8 cellular contexts compared by ENCODE assay signal in genomic region chr5:5422819-5423515, GRCh38. TPM values are rescaled to one million over a fixed set of nuclear protein-coding genes. Genes with fewer than 3 reads are reported as not detected.
A peak's percentile ranks its signal among the peaks of the same experiment; 100 is the strongest.
DNase-seq lines count a peak whose midpoint lies in the region; ATAC-seq, FAIRE-seq and TF ChIP-seq lines count a peak whose summit lies in the region.

No MANE protein-coding gene starts in this region.

- peak overlapping the region; percentile 82; the same call in 1 of the 2 replicates for H3K9ac ChIP-seq in iPS-20b (ENCODE audit: low read depth, low read length)

- no peak for TF ChIP-seq POLR2A in GM12892 (IDR thresholded peaks at IDR 0.05; ENCODE audit: low read depth, low read length)

- peak overlapping the region; percentile 98 for H3K27ac ChIP-seq in CD4-positive, CD25-positive, alpha-beta regulatory T cell (ENCODE audit: insufficient read depth, low read length, poor library complexity, severe bottlenecking)
- no peak overlapping the region for H3K27ac ChIP-seq in iPS-20b (ENCODE audit: low read length)

- FAIRE-seq in GM12892 (lab: Jason Lieb, UNC) = no peak

- no peaks in the 10 kb centered on the region for H3K27me3 Mint-ChIP-seq in CD4-positive, CD25-positive, alpha-beta regulatory T cell
- no peaks in the 10 kb centered on the region for H3K27me3 Mint-ChIP-seq in activated T-helper 2 cell treated with anti-CD3 and anti-CD28 coated beads, Interferon-gamma antibody, Interleukin-2, Interleukin-4, amounts not matched to agents 10 μg/mL and 5 μg/mL and 100 μg/mL, durations not matched to agents 14 hours and 24 hours and 36 hours (ENCODE audit: low read depth)

- H3K36me3 Mint-ChIP-seq in CD4-positive, CD25-positive, alpha-beta regulatory T cell = peaks cover 3% of the 10 kb centered on the region
- H3K36me3 Mint-ChIP-seq in activated T-helper 2 cell treated with anti-CD3 and anti-CD28 coated beads, Interferon-gamma antibody, Interleukin-2, Interleukin-4, amounts not matched to agents 10 μg/mL and 5 μg/mL and 100 μg/mL, durations not matched to agents 14 hours and 24 hours and 36 hours (ENCODE audit: low read depth) = peaks cover 4% of the 10 kb centered on the region

- peaks cover 16 to 26% (median 21%) of the 10 kb centered on the region in 4 donors for H3K4me1 Mint-ChIP-seq in CD4-positive, CD25-positive, alpha-beta regulatory T cell
- peaks cover 16% of the 10 kb centered on the region for H3K4me1 Mint-ChIP-seq in activated T-helper 2 cell treated with anti-CD3 and anti-CD28 coated beads, Interferon-gamma antibody, Interleukin-2, Interleukin-4, amounts not matched to agents 10 μg/mL and 5 μg/mL and 100 μg/mL, durations not matched to agents 14 hours and 24 hours and 36 hours (ENCODE audit: low read depth)

- DNase-seq in CD4-positive, CD25-positive, alpha-beta regulatory T cell = peak in 1 of 3 donors; percentile 17
- DNase-seq in activated T-helper 2 cell treated with anti-CD3 and anti-CD28 coated beads, Interferon-gamma antibody, Interleukin-2, Interleukin-4, amounts not matched to agents 10 μg/mL and 5 μg/mL and 100 μg/mL, durations not matched to agents 14 hours and 24 hours and 36 hours (ENCODE audit: low spot score) = no peak
- DNase-seq in stimulated activated naive CD8-positive, alpha-beta T cell treated with anti-CD3 and anti-CD28 coated beads, Interleukin-15, Interleukin-2, amounts not matched to agents 100 U/mL and 50 U/mL, for 24 hours = peak; percentile 9
- DNase-seq in GM12892 (ENCODE audit: insufficient read length) (no peak), AML-193 (lab: John Stamatoyannopoulos, UW) (no peak)

- H3K4me3 ChIP-seq in CD4-positive, CD25-positive, alpha-beta regulatory T cell (ENCODE audit: low read depth, low read length) = peak overlapping the region; percentile 79
- H3K4me3 ChIP-seq in iPS-20b (ENCODE audit: low read length) = peak overlapping the region; percentile 89

- intact Hi-C loops in activated T-helper 2 cell treated with anti-CD3 and anti-CD28 coated beads, Interferon-gamma antibody, Interleukin-2, Interleukin-4, amounts not matched to agents 10 μg/mL and 5 μg/mL and 100 μg/mL, durations not matched to agents 14 hours and 24 hours and 36 hours (cut with micrococcal nuclease) = loop anchor here (1.0 to 5.0 kb wide), 8 partner anchors 59 to 1406 kb away; partner anchors contain the start of genes MED10, NSUN2, SRD5A1 and TENT4A

- H3K27ac Mint-ChIP-seq in CD4-positive, CD25-positive, alpha-beta regulatory T cell = peak overlapping the region in 2 of 3 donors; percentile 87 to 99
- H3K27ac Mint-ChIP-seq in activated T-helper 2 cell treated with anti-CD3 and anti-CD28 coated beads, Interferon-gamma antibody, Interleukin-2, Interleukin-4, amounts not matched to agents 10 μg/mL and 5 μg/mL and 100 μg/mL, durations not matched to agents 14 hours and 24 hours and 36 hours = peak overlapping the region; percentile 90

- H3K4me1 ChIP-seq in CD4-positive, CD25-positive, alpha-beta regulatory T cell (ENCODE audit: control insufficient read depth, insufficient read depth, low read length, poor library complexity, severe bottlenecking) = peaks cover 43% of the 10 kb centered on the region
- H3K4me1 ChIP-seq in iPS-20b (ENCODE audit: insufficient read depth, low read length) = peaks cover 14% of the 10 kb centered on the region

- peak overlapping the region in 3 of 4 donors; percentile 94 to 96 (median 95) for H3K4me3 Mint-ChIP-seq in CD4-positive, CD25-positive, alpha-beta regulatory T cell
- H3K4me3 Mint-ChIP-seq in activated T-helper 2 cell treated with anti-CD3 and anti-CD28 coated beads, Interferon-gamma antibody, Interleukin-2, Interleukin-4, amounts not matched to agents 10 μg/mL and 5 μg/mL and 100 μg/mL, durations not matched to agents 14 hours and 24 hours and 36 hours (ENCODE audit: low read depth) = peak overlapping the region; percentile 91

- H3K36me3 ChIP-seq in CD4-positive, CD25-positive, alpha-beta regulatory T cell (ENCODE audit: control insufficient read depth, insufficient read depth, low read length) = peaks cover 4% of the 10 kb centered on the region
- H3K36me3 ChIP-seq in iPS-20b (ENCODE audit: insufficient read depth, low read depth, low read length) = no peaks in the 10 kb centered on the region

- H3K9me3 Mint-ChIP-seq in CD4-positive, CD25-positive, alpha-beta regulatory T cell = no peaks in the 10 kb centered on the region
- H3K9me3 Mint-ChIP-seq in activated T-helper 2 cell treated with anti-CD3 and anti-CD28 coated beads, Interferon-gamma antibody, Interleukin-2, Interleukin-4, amounts not matched to agents 10 μg/mL and 5 μg/mL and 100 μg/mL, durations not matched to agents 14 hours and 24 hours and 36 hours = no peaks in the 10 kb centered on the region

- peak; percentile 3 to 8 for ATAC-seq in CD4-positive, CD25-positive, alpha-beta regulatory T cell (ENCODE audit: low read depth in 2 of 2)
- ATAC-seq in GM19395 (IDR thresholded peaks at IDR 0.05; ENCODE audit: unreplicated experiment) = peak; percentile 10
- ATAC-seq in HG03439 (IDR thresholded peaks at IDR 0.05; ENCODE audit: unreplicated experiment) = peak; percentile 5
- peak; percentile 5 for ATAC-seq in stimulated activated naive CD8-positive, alpha-beta T cell treated with anti-CD3 and anti-CD28 coated beads, Interleukin-15, Interleukin-2, amounts not matched to agents 100 U/mL and 50 U/mL, for 24 hours

- H3K9me3 ChIP-seq in CD4-positive, CD25-positive, alpha-beta regulatory T cell (ENCODE audit: control insufficient read depth in 2 of 2, low read length in 2 of 2) = no peaks in the 10 kb centered on the region
- no peaks in the 10 kb centered on the region for H3K9me3 ChIP-seq in iPS-20b (ENCODE audit: insufficient read depth, low read depth, low read length)

- H3K27me3 ChIP-seq in CD4-positive, CD25-positive, alpha-beta regulatory T cell (ENCODE audit: control insufficient read depth, insufficient read depth, low read length) = no peaks in the 10 kb centered on the region
- H3K27me3 ChIP-seq in iPS-20b (ENCODE audit: insufficient read depth, low read length) = no peaks in the 10 kb centered on the region

RNA-seq across cellular contexts. Expression of gene ICE1, which starts 0.5 kb away (rescaled TPM):
- 43.2 TPM for total RNA-seq in CD4-positive, CD25-positive, alpha-beta regulatory T cell
- polyA plus RNA-seq in CD4-positive, CD25-positive, alpha-beta regulatory T cell = 10 to 100 TPM in 3 of 4 donors, 1 to 10 TPM in 1; 9.9 to 18.5 (median 13.9) TPM
- total RNA-seq in activated T-helper 2 cell treated with anti-CD3 and anti-CD28 coated beads, Interferon-gamma antibody, Interleukin-2, Interleukin-4, amounts not matched to agents 10 μg/mL and 5 μg/mL and 100 μg/mL, durations not matched to agents 14 hours and 24 hours and 36 hours = 31.8 and 33.9 TPM in 2 replicates
- 11.7 TPM for polyA plus RNA-seq in GM12892 (2012; ENCODE audit: missing spikeins)
